In genomic region chr12:6563448-6564050, GRCh38 we compare ENCODE assay signal across 1 cellular context.
TF ChIP-seq lines count a peak whose summit lies in the region.

No MANE protein-coding gene starts in this region.

TF ChIP-seq in GM12878, 131 proteins besides CTCF, POLR2A, EP300 and RAD21 (continued from another document):
- TF ChIP-seq HDGF (IDR thresholded peaks at IDR 0.05) (0 out of 2 replicates have a peak, but pooled peaks have one; percentile 62), LARP7 (IDR thresholded peaks at IDR 0.05) (0 out of 2 replicates have a peak, but pooled peaks have one; percentile 22), GABPA (IDR thresholded peaks at IDR 0.05; ENCODE audit: low read depth) (no peak), CREB1 (IDR thresholded peaks at IDR 0.05; ENCODE audit: low read depth) (no peak), SMC3 (IDR thresholded peaks at IDR 0.05; ENCODE audit: borderline replicate concordance, low read length) (peak; percentile 35; the same call in 1 of the 2 replicates), STAT1 (conservative IDR thresholded peaks at IDR 0.05) (no peak), CHD4 (IDR thresholded peaks at IDR 0.05) (no peak), YY1 (IDR thresholded peaks at IDR 0.05; ENCODE audit: low read depth, low read length) (peak; percentile 38; the same call in 1 of the 2 replicates), POLR2AphosphoS5 (IDR thresholded peaks at IDR 0.05; ENCODE audit: low read length) (peak; percentile 44; the same call in 1 of the 2 replicates), POU2F2 (IDR thresholded peaks at IDR 0.05; ENCODE audit: borderline replicate concordance, low read depth, low read length) (no peak), SREBF2 (IDR thresholded peaks at IDR 0.05; ENCODE audit: low read length) (no peak), FOS (IDR thresholded peaks at IDR 0.05; ENCODE audit: borderline replicate concordance, extremely low read depth, insufficient read length) (no peak), IRF3 (IDR thresholded peaks at IDR 0.05) (no peak), ZZZ3 (IDR thresholded peaks at IDR 0.05; ENCODE audit: control insufficient read depth, insufficient read length, low read depth) (no peak), IKZF1 (conservative IDR thresholded peaks at IDR 0.05) (0 out of 2 replicates have a peak, but pooled peaks have one; percentile 23)
